Comparison of ENCODE assay signal across 34 cellular contexts in genomic region chr3:61707492-61707891, GRCh38.
"Had no signal": no experiment of that assay in that cellular context is flagged by ENCODE, and none has a peak within 500 bp of the region (broad histone marks: within the 10 kb centered on the region; RNA-seq: fewer than 3 reads in every experiment).

No MANE protein-coding gene starts in this region.

- H3K36me3 ChIP-seq: brain microvascular endothelial cell, esophagus muscularis mucosa, gastrocnemius medialis, heart left ventricle, WERI-Rb-1 had no signal

- ATAC-seq: activated CD8-positive, alpha-beta T cell treated with anti-CD3 and anti-CD28 coated beads for 36 hours; activated T-cell treated with anti-CD3 and anti-CD28 coated beads, Interleukin-2, amount 50 U/mL, for 4 hours; activated T-helper 17 cell treated with anti-CD3 and anti-CD28 coated beads, Interleukin-2, amount 50 U/mL, for 72 hours; effector memory CD8-positive, alpha-beta T cell; gastrocnemius medialis; T-helper 17 cell had no signal

- H2AFZ ChIP-seq: hepatocyte had no signal

- H3K4me3 Mint-ChIP-seq: activated CD8-positive, alpha-beta T cell treated with anti-CD3 and anti-CD28 coated beads for 36 hours; activated naive CD8-positive, alpha-beta T cell; activated T-cell treated with anti-CD3 and anti-CD28 coated beads, Interleukin-2, amount 50 U/mL, for 4 hours; activated T-helper 17 cell treated with anti-CD3 and anti-CD28 coated beads, Interleukin-2, amount 50 U/mL, for 72 hours; effector memory CD8-positive, alpha-beta T cell; T-helper 17 cell; T-helper 2 cell treated with Interferon-gamma antibody and Interleukin-4, amounts not matched to agents 5 μg/mL and 100 μg/mL, for 36 hours had no signal

- H3K27ac Mint-ChIP-seq: activated CD8-positive, alpha-beta T cell treated with anti-CD3 and anti-CD28 coated beads for 36 hours; activated naive CD8-positive, alpha-beta T cell; activated T-helper 17 cell treated with anti-CD3 and anti-CD28 coated beads, Interleukin-2, amount 50 U/mL, for 72 hours; effector memory CD8-positive, alpha-beta T cell; T-helper 17 cell; T-helper 2 cell treated with Interferon-gamma antibody and Interleukin-4, amounts not matched to agents 5 μg/mL and 100 μg/mL, for 36 hours had no signal

- H3K4me1 ChIP-seq: esophagus muscularis mucosa had no signal

- FAIRE-seq: colon had no signal

- H3K36me3 Mint-ChIP-seq: activated naive CD8-positive, alpha-beta T cell had no signal

- H3K4me3 ChIP-seq: esophagus muscularis mucosa, gastrocnemius medialis, heart left ventricle, hepatocyte had no signal

- H3K4me2 ChIP-seq: hepatocyte had no signal

- H3K9me3 Mint-ChIP-seq: activated T-helper 17 cell treated with anti-CD3 and anti-CD28 coated beads, Interleukin-2, amount 50 U/mL, for 72 hours had no signal

- H3K27ac ChIP-seq: brain microvascular endothelial cell, esophagus muscularis mucosa, foreskin keratinocyte, gastrocnemius medialis, heart left ventricle, hepatocyte, WERI-Rb-1 had no signal

- H3K27me3 Mint-ChIP-seq: activated CD8-positive, alpha-beta T cell treated with anti-CD3 and anti-CD28 coated beads for 36 hours; activated naive CD8-positive, alpha-beta T cell; activated T-helper 17 cell treated with anti-CD3 and anti-CD28 coated beads, Interleukin-2, amount 50 U/mL, for 72 hours; effector memory CD8-positive, alpha-beta T cell had no signal

- H3K4me1 Mint-ChIP-seq: activated T-helper 17 cell treated with anti-CD3 and anti-CD28 coated beads, Interleukin-2, amount 50 U/mL, for 72 hours; T-helper 17 cell had no signal

- H3K27me3 ChIP-seq: brain microvascular endothelial cell, esophagus muscularis mucosa, foreskin keratinocyte, gastrocnemius medialis, heart left ventricle, hepatocyte had no signal

- H3K9me3 ChIP-seq: esophagus muscularis mucosa, gastrocnemius medialis had no signal

- DNase-seq: activated CD4-positive, alpha-beta T cell treated with anti-CD3 and anti-CD28 coated beads for 1 hour; activated CD4-positive, alpha-beta T cell treated with anti-CD3 and anti-CD28 coated beads for 4 hours; activated CD4-positive, alpha-beta T cell treated with anti-CD3 and anti-CD28 coated beads, Interleukin-2, amount 50 U/mL, for 1 hour; activated CD4-positive, alpha-beta T cell treated with anti-CD3 and anti-CD28 coated beads, Interleukin-2, amount 50 U/mL, for 48 hours; activated CD4-positive, CD25-positive, alpha-beta regulatory T cell; activated CD8-positive, alpha-beta memory T cell treated with anti-CD3 and anti-CD28 coated beads for 24 hours; activated CD8-positive, alpha-beta T cell treated with anti-CD3 and anti-CD28 coated beads for 36 hours; activated effector memory CD4-positive, alpha-beta T cell treated with Interleukin-2 at 50 U/mL for 16 hours; activated gamma-delta T cell treated with Interleukin-2 at 50 U/mL for 16 hours; activated naive CD4-positive, alpha-beta T cell treated with anti-CD3 and anti-CD28 coated beads, Interleukin-2, amount 50 U/mL, for 16 hours; activated naive CD4-positive, alpha-beta T cell treated with Interleukin-2 at 50 U/mL for 16 hours; activated T-cell treated with anti-CD3 and anti-CD28 coated beads, Interleukin-2, amount 50 U/mL, for 4 hours; amniotic stem cell; anterior cingulate cortex; caudate nucleus; cortex of kidney; dermis blood vessel endothelial cell; effector CD4-positive, alpha-beta T cell; effector memory CD8-positive, alpha-beta T cell; erythroblast; foreskin keratinocyte; gastrocnemius medialis; glutamatergic neuron; heart left ventricle; T-helper 17 cell; T1000; WERI-Rb-1 had no signal
